Comparison of ENCODE assay signal across 17 cellular contexts in genomic region chr9:136739509-136739908, GRCh38. TPM values are rescaled to one million over a fixed set of nuclear protein-coding genes. Genes with fewer than 3 reads are reported as not detected.
DNase-seq lines count a peak whose midpoint lies in the region; ATAC-seq and TF ChIP-seq lines count a peak whose summit lies in the region.
"Had no signal": no experiment of that assay in that cellular context is flagged by ENCODE, and none has a peak within 500 bp of the region (broad histone marks: within the 10 kb centered on the region; RNA-seq: fewer than 3 reads in every experiment).

No MANE protein-coding gene starts in this region.

- CTCF ChIA-PET in HEK293 (lab: Yijun Ruan, JAX) = interaction anchor here (1.1 kb wide), 1 partner anchor 39 kb away, joined by 3 read pairs; no protein-coding TSS in a partner anchor

- intact Hi-C loops in left ventricle myocardium superior (cut with micrococcal nuclease) (no loop called here), head of caudate nucleus (cut with DNase I) (no loop called here)

- peak overlapping the region in 7 of 8 donors; percentile 9 to 85 (median 63) for H3K4me3 Mint-ChIP-seq in naive B cell
- H3K4me3 Mint-ChIP-seq: CD4-positive, alpha-beta T cell had no signal

- TF ChIP-seq CTCF in right atrium auricular region (IDR thresholded peaks at IDR 0.05) (no peak), HEK293 (tag by site-specific recombination; IDR thresholded peaks at IDR 0.05) (no peak)

- no peaks in the 10 kb centered on the region for H3K27me3 Mint-ChIP-seq in naive B cell
- H3K27me3 Mint-ChIP-seq: CD4-positive, alpha-beta T cell had no signal

- no peak overlapping the region for H3K27ac Mint-ChIP-seq in naive B cell
- H3K27ac Mint-ChIP-seq: CD4-positive, alpha-beta T cell had no signal

- peaks cover 32 to 60% (median 54%) of the 10 kb centered on the region in 3 donors for H3K4me1 Mint-ChIP-seq in naive B cell

- ATAC-seq in left ventricle myocardium superior (no peak), naive B cell (ENCODE audit: low read depth in 2 of 2) (no peak)

- H3K27ac ChIP-seq in right atrium auricular region = no peak overlapping the region
- no peak overlapping the region for H3K27ac ChIP-seq in HEK293 (ENCODE audit: extremely low read depth, low read depth, low read length)
- H3K27ac ChIP-seq: C4-2B had no signal

- DNase-seq in left ventricle myocardium superior (peak; percentile 21), right atrium auricular region (ENCODE audit: low spot score) (no peak), naive B cell (no peak), RPMI8226 (no peak), head of caudate nucleus (no peak), dedifferentiated amniotic fluid mesenchymal stem cell (ENCODE audit: extremely low spot score) (no peak)
- DNase-seq: BE2C; Caco-2; CD4-positive, alpha-beta T cell; DMS79 treated with DMSO at 0.1 percent for 48 hours; GF-D8 had no signal

- POLR2A ChIA-PET in HEK293 (lab: Yijun Ruan, JAX) = interaction anchor here (1.1 kb wide), 1 partner anchor 11 kb away, joined by 5 read pairs; no protein-coding TSS in a partner anchor

- H3K36me3 Mint-ChIP-seq in naive B cell = peaks cover 0 to 14% of the 10 kb centered on the region in 2 donors

- H3K36me3 ChIP-seq in right atrium auricular region (no peaks in the 10 kb centered on the region), HEK293 (ENCODE audit: control insufficient read depth in 2 of 2, insufficient read depth in 1 of 2, low read length in 2 of 2) (no peaks in the 10 kb centered on the region)
- H3K36me3 ChIP-seq: BE2C, HAP-1 had no signal

- no peaks in the 10 kb centered on the region for H3K9me3 ChIP-seq in right atrium auricular region
- H3K9me3 ChIP-seq in HEK293 (ENCODE audit: control insufficient read depth, insufficient read depth, low read depth, low read length) = no peaks in the 10 kb centered on the region
- H3K9me3 ChIP-seq: BE2C, Caco-2, HAP-1 had no signal

- H3K27me3 ChIP-seq in right atrium auricular region = no peaks in the 10 kb centered on the region
- H3K27me3 ChIP-seq: BE2C had no signal

- H3K4me1 ChIP-seq in right atrium auricular region (peaks cover 0 to 26% of the 10 kb centered on the region in 2 donors), HEK293 (ENCODE audit: control insufficient read depth, insufficient read depth, low read length) (no peaks in the 10 kb centered on the region)
- H3K4me1 ChIP-seq: Caco-2, HAP-1 had no signal

- H3K4me3 ChIP-seq in right atrium auricular region (no peak overlapping the region), HEK293 (ENCODE audit: low read depth, low read length) (no peak overlapping the region)
- H3K4me3 ChIP-seq: HAP-1 had no signal

- no peaks in the 10 kb centered on the region for H3K9me3 Mint-ChIP-seq in naive B cell
- H3K9me3 Mint-ChIP-seq: CD4-positive, alpha-beta T cell had no signal

TF ChIP-seq in HEK293, 187 proteins besides CTCF, POLR2A, EP300 and RAD21:
- TF ChIP-seq AEBP2 (tag by site-specific recombination; IDR thresholded peaks at IDR 0.05; ENCODE audit: borderline replicate concordance) = no peak
- TF ChIP-seq ZNF211 (tag by site-specific recombination; IDR thresholded peaks at IDR 0.05; ENCODE audit: low read depth) = no peak
- TF ChIP-seq ZFHX2 (tag by site-specific recombination; conservative IDR thresholded peaks at IDR 0.05) = peak; percentile 40; the same call in 1 of the 2 replicates
- no peak for TF ChIP-seq WT1 (tag by site-specific recombination; IDR thresholded peaks at IDR 0.05)
- TF ChIP-seq BCL11A (tag by site-specific recombination; IDR thresholded peaks at IDR 0.05; ENCODE audit: low read depth) = no peak
- TF ChIP-seq EGR2 (tag by site-specific recombination; IDR thresholded peaks at IDR 0.05; ENCODE audit: low read depth) = peak; percentile 43; the same call in 1 of the 2 replicates
- TF ChIP-seq ZNF174 (tag by site-specific recombination; IDR thresholded peaks at IDR 0.05) = no peak

RNA-seq across cellular contexts. Expression of gene LCN10, which starts 3.2 kb away (rescaled TPM):
- 10.6 TPM for total RNA-seq in left ventricle myocardium superior
- 1 to 10 TPM; 4.5 to 8.8 TPM for total RNA-seq in right atrium auricular region
- polyA plus RNA-seq in naive B cell (ENCODE audit: low read depth in 6 of 6) = 10 to 100 TPM; 46.1 to 86.0 (median 65.3) TPM
- total RNA-seq: A172; Caco-2; CD4-positive, alpha-beta T cell; H4; HT-29 had no signal

RNA-seq across cellular contexts. Expression of gene LCN6, which starts 8.8 kb away (rescaled TPM):
- total RNA-seq in left ventricle myocardium superior = 17.4 TPM
- total RNA-seq in right atrium auricular region = 1 to 10 TPM; 6.4 to 9.3 TPM
- not detected for polyA plus RNA-seq in naive B cell (ENCODE audit: low read depth in 6 of 6)
- total RNA-seq: A172; Caco-2; CD4-positive, alpha-beta T cell; H4; HT-29 had no signal

RNA-seq across cellular contexts. Expression of gene LCN8, which starts 18.5 kb away (rescaled TPM):
- total RNA-seq in left ventricle myocardium superior = not detected
- total RNA-seq in right atrium auricular region = not detected
- 10 to 100 TPM in 2 of 6 donors, under 1 TPM in 3, not detected in 1; 0.39 to 69.1 (median 0.73) TPM for polyA plus RNA-seq in naive B cell (ENCODE audit: low read depth in 6 of 6)
- total RNA-seq: A172; Caco-2; CD4-positive, alpha-beta T cell; H4; HT-29 had no signal

RNA-seq across cellular contexts. Expression of gene LCN15, which starts 24.8 kb away (rescaled TPM):
- total RNA-seq in left ventricle myocardium superior (0.59 TPM), right atrium auricular region (1 to 10 TPM in 1 of 2 donors, under 1 TPM in 1; 0.63 to 1.4 TPM)
- polyA plus RNA-seq in naive B cell (ENCODE audit: low read depth in 6 of 6) = under 1 TPM in 1 of 6 donors, not detected in 5; 0.09 TPM
- total RNA-seq: A172; Caco-2; CD4-positive, alpha-beta T cell; H4; HT-29 had no signal

RNA-seq across cellular contexts. Expression of gene DIPK1B, which starts 27.1 kb away (rescaled TPM):
- total RNA-seq in left ventricle myocardium superior (22.3 TPM), right atrium auricular region (10 to 100 TPM; 45.1 to 45.7 TPM)
- polyA plus RNA-seq in naive B cell (ENCODE audit: low read depth in 6 of 6) = 10 to 100 TPM in 4 of 6 donors, 1 to 10 TPM in 1, under 1 TPM in 1; 0.91 to 71.6 (median 15.1) TPM
- total RNA-seq: HT-29 had no signal
